28 cellular contexts compared by ENCODE assay signal in genomic region chr15:38691951-38692788, GRCh38.
DNase-seq lines count a peak whose midpoint lies in the region; ATAC-seq, FAIRE-seq and TF ChIP-seq lines count a peak whose summit lies in the region.
"Had no signal": no experiment of that assay in that cellular context is flagged by ENCODE, and none has a peak within 500 bp of the region (broad histone marks: within the 10 kb centered on the region; RNA-seq: fewer than 3 reads in every experiment).

No MANE protein-coding gene starts in this region.

- FAIRE-seq in GM12892 (lab: Jason Lieb, UNC) = no peak
- FAIRE-seq: islet of Langerhans, pancreas had no signal

- H3K4me1 Mint-ChIP-seq in activated T-cell treated with anti-CD3 and anti-CD28 coated beads, Interleukin-2, amount 50 U/mL, for 72 hours (ENCODE audit: low read depth) = peaks cover 88% of the 10 kb centered on the region
- peaks cover 92% of the 10 kb centered on the region for H3K4me1 Mint-ChIP-seq in activated CD4-positive, alpha-beta memory T cell treated with anti-CD3 and anti-CD28 coated beads, Interleukin-2, amount 10 ng/mL, durations not matched to agents 7 days and 5 days
- peaks cover 86% of the 10 kb centered on the region for H3K4me1 Mint-ChIP-seq in stimulated activated effector memory CD8-positive, alpha-beta T cell treated with anti-CD3 and anti-CD28 coated beads, Interleukin-12 subunit alpha, Interleukin-12 subunit beta, amount 100 ng/mL, for 72 hours

- no peak for DNase-seq in activated T-cell treated with anti-CD3 and anti-CD28 coated beads, Interleukin-2, amount 50 U/mL, for 72 hours
- no peak for DNase-seq in activated T-cell treated with anti-CD3 and anti-CD28 coated beads, Interleukin-2, amount 50 U/mL, for 48 hours
- no peak for DNase-seq in activated CD4-positive, alpha-beta memory T cell treated with anti-CD3 and anti-CD28 coated beads, Interleukin-2, amount 10 ng/mL, durations not matched to agents 7 days and 5 days
- peak; percentile 65 for DNase-seq in epithelial cell of esophagus (ENCODE audit: low read depth)
- DNase-seq in stimulated activated effector memory CD8-positive, alpha-beta T cell treated with anti-CD3 and anti-CD28 coated beads, Interleukin-12 subunit alpha, Interleukin-12 subunit beta, amount 100 ng/mL, for 72 hours (ENCODE audit: low spot score in 2 of 2) = no peak
- DNase-seq in GM12892 (ENCODE audit: insufficient read length) = no peak
- no peak for DNase-seq in HuH-7.5 (ENCODE audit: low spot score)
- DNase-seq in islet precursor cell = no peak
- DNase-seq: ACHN; DND-41; effector memory CD8-positive, alpha-beta T cell; naive thymus-derived CD8-positive, alpha-beta T cell; NCI-H1092 treated with DMSO at 0.1 percent for 48 hours; NCI-H2029; NCI-H345; NCI-H748 treated with DMSO at 0.1 percent for 48 hours; pancreas; right cardiac atrium; stimulated activated CD4-positive, alpha-beta T cell treated with anti-CD3 and anti-CD28 coated beads, Interleukin-12 subunit alpha, Interleukin-12 subunit beta, amount 100 ng/mL, for 4 hours; stimulated activated CD4-positive, alpha-beta T cell treated with anti-CD3 and anti-CD28 coated beads, Interleukin-4, amount 100 ng/mL, for 4 hours; stimulated activated naive CD8-positive, alpha-beta T cell treated with anti-CD3 and anti-CD28 coated beads, Interleukin-15, Interleukin-2, amounts not matched to agents 100 U/mL and 50 U/mL, for 24 hours had no signal

- no peak for ATAC-seq in activated T-cell treated with anti-CD3 and anti-CD28 coated beads, Interleukin-2, amount 50 U/mL, for 72 hours (replicated peaks in 1 of 2)
- ATAC-seq in stimulated activated effector memory CD8-positive, alpha-beta T cell treated with anti-CD3 and anti-CD28 coated beads, Interleukin-12 subunit alpha, Interleukin-12 subunit beta, amount 100 ng/mL, for 72 hours = no peak
- ATAC-seq: activated CD4-positive, CD25-positive, alpha-beta regulatory T cell treated with anti-CD3 and anti-CD28 coated beads, Interleukin-2, amount 50 U/mL, for 24 hours; effector memory CD8-positive, alpha-beta T cell; naive thymus-derived CD8-positive, alpha-beta T cell; pancreas; Right ventricle myocardium inferior; stimulated activated naive CD8-positive, alpha-beta T cell treated with anti-CD3 and anti-CD28 coated beads, Interleukin-15, Interleukin-2, amounts not matched to agents 100 U/mL and 50 U/mL, for 24 hours had no signal

- CTCF ChIA-PET in activated CD4-positive, alpha-beta memory T cell treated with anti-CD3 and anti-CD28 coated beads, Interleukin-2, amount 10 ng/mL, durations not matched to agents 7 days and 5 days (lab: Charles Lee) = interaction anchor here (1.0 to 20.0 kb wide), 25 partner anchors 6 to 251 kb away, joined by 3 to 731 read pairs (median 13); partner anchors contain the start of genes FAM98B and RASGRP1

- H3K36me3 Mint-ChIP-seq in activated T-cell treated with anti-CD3 and anti-CD28 coated beads, Interleukin-2, amount 50 U/mL, for 72 hours (ENCODE audit: insufficient read depth in 2 of 2) = peaks cover 0 to 2% of the 10 kb centered on the region in 2 donors
- peaks cover 19% of the 10 kb centered on the region for H3K36me3 Mint-ChIP-seq in activated CD4-positive, alpha-beta memory T cell treated with anti-CD3 and anti-CD28 coated beads, Interleukin-2, amount 10 ng/mL, durations not matched to agents 7 days and 5 days (ENCODE audit: low read depth)
- H3K36me3 Mint-ChIP-seq in stimulated activated effector memory CD8-positive, alpha-beta T cell treated with anti-CD3 and anti-CD28 coated beads, Interleukin-12 subunit alpha, Interleukin-12 subunit beta, amount 100 ng/mL, for 72 hours = peaks cover 12% of the 10 kb centered on the region
- H3K36me3 Mint-ChIP-seq: mesothelial cell of epicardium; naive thymus-derived CD8-positive, alpha-beta T cell had no signal

- POLR2A ChIA-PET in activated CD4-positive, alpha-beta memory T cell treated with anti-CD3 and anti-CD28 coated beads, Interleukin-2, amount 10 ng/mL, durations not matched to agents 7 days and 5 days (lab: Charles Lee) = interaction anchor here (0.6 to 18.4 kb wide), 8 partner anchors 9 to 237 kb away, joined by 3 to 1063 read pairs (median 97); partner anchors contain the start of gene RASGRP1

- H3K9me3 Mint-ChIP-seq in activated T-cell treated with anti-CD3 and anti-CD28 coated beads, Interleukin-2, amount 50 U/mL, for 72 hours = peaks cover 2% of the 10 kb centered on the region in 2 donors
- peaks cover 4% of the 10 kb centered on the region for H3K9me3 Mint-ChIP-seq in activated CD4-positive, alpha-beta memory T cell treated with anti-CD3 and anti-CD28 coated beads, Interleukin-2, amount 10 ng/mL, durations not matched to agents 7 days and 5 days
- peaks cover 2% of the 10 kb centered on the region for H3K9me3 Mint-ChIP-seq in stimulated activated effector memory CD8-positive, alpha-beta T cell treated with anti-CD3 and anti-CD28 coated beads, Interleukin-12 subunit alpha, Interleukin-12 subunit beta, amount 100 ng/mL, for 72 hours
- H3K9me3 Mint-ChIP-seq: effector memory CD8-positive, alpha-beta T cell; naive thymus-derived CD8-positive, alpha-beta T cell had no signal

- TF ChIP-seq POLR2A in GM12892 (IDR thresholded peaks at IDR 0.05; ENCODE audit: low read depth, low read length) = no peak

- peak overlapping the region; percentile 1 to 15 for H3K4me3 Mint-ChIP-seq in activated T-cell treated with anti-CD3 and anti-CD28 coated beads, Interleukin-2, amount 50 U/mL, for 72 hours
- H3K4me3 Mint-ChIP-seq in activated CD4-positive, alpha-beta memory T cell treated with anti-CD3 and anti-CD28 coated beads, Interleukin-2, amount 10 ng/mL, durations not matched to agents 7 days and 5 days = no peak overlapping the region
- H3K4me3 Mint-ChIP-seq in stimulated activated effector memory CD8-positive, alpha-beta T cell treated with anti-CD3 and anti-CD28 coated beads, Interleukin-12 subunit alpha, Interleukin-12 subunit beta, amount 100 ng/mL, for 72 hours = peak overlapping the region; percentile 6
- H3K4me3 Mint-ChIP-seq: effector memory CD8-positive, alpha-beta T cell; mesothelial cell of epicardium; naive thymus-derived CD8-positive, alpha-beta T cell had no signal

- peak overlapping the region; percentile 10 for H3K27ac Mint-ChIP-seq in activated T-cell treated with anti-CD3 and anti-CD28 coated beads, Interleukin-2, amount 50 U/mL, for 72 hours
- peak overlapping the region; percentile 99 for H3K27ac Mint-ChIP-seq in activated CD4-positive, alpha-beta memory T cell treated with anti-CD3 and anti-CD28 coated beads, Interleukin-2, amount 10 ng/mL, durations not matched to agents 7 days and 5 days
- H3K27ac Mint-ChIP-seq in stimulated activated effector memory CD8-positive, alpha-beta T cell treated with anti-CD3 and anti-CD28 coated beads, Interleukin-12 subunit alpha, Interleukin-12 subunit beta, amount 100 ng/mL, for 72 hours = peak overlapping the region; percentile 73
- H3K27ac Mint-ChIP-seq: mesothelial cell of epicardium had no signal

- no peaks in the 10 kb centered on the region for H3K27me3 Mint-ChIP-seq in activated T-cell treated with anti-CD3 and anti-CD28 coated beads, Interleukin-2, amount 50 U/mL, for 72 hours (ENCODE audit: low read depth)
- H3K27me3 Mint-ChIP-seq in activated CD4-positive, alpha-beta memory T cell treated with anti-CD3 and anti-CD28 coated beads, Interleukin-2, amount 10 ng/mL, durations not matched to agents 7 days and 5 days = no peaks in the 10 kb centered on the region
- H3K27me3 Mint-ChIP-seq: effector memory CD8-positive, alpha-beta T cell; naive thymus-derived CD8-positive, alpha-beta T cell had no signal

- TF ChIP-seq CTCF in epithelial cell of esophagus (IDR thresholded peaks at IDR 0.05; ENCODE audit: insufficient read depth, low read depth, low read length, missing control alignments) = no peak

- no peak overlapping the region for H3K4me3 ChIP-seq in epithelial cell of esophagus (ENCODE audit: low read length)
- H3K4me3 ChIP-seq: coronary artery, pancreas, thoracic aorta, vagina had no signal

Comparison
In these comparisons a context has a peak if more than half of its experiments do, and no peak if none do; other contexts are left out.
1. H3K27ac Mint-ChIP-seq: peak in every context shown above with its lines; median percentile 99 in activated CD4-positive, alpha-beta memory T cell treated with anti-CD3 and anti-CD28 coated beads, Interleukin-2, amount 10 ng/mL, durations not matched to agents 7 days and 5 days; 73 in stimulated activated effector memory CD8-positive, alpha-beta T cell treated with anti-CD3 and anti-CD28 coated beads, Interleukin-12 subunit alpha, Interleukin-12 subunit beta, amount 100 ng/mL, for 72 hours; 10 in activated T-cell treated with anti-CD3 and anti-CD28 coated beads, Interleukin-2, amount 50 U/mL, for 72 hours.